Comparison of ENCODE assay signal across 9 cellular contexts in the genomic region with DNA sequence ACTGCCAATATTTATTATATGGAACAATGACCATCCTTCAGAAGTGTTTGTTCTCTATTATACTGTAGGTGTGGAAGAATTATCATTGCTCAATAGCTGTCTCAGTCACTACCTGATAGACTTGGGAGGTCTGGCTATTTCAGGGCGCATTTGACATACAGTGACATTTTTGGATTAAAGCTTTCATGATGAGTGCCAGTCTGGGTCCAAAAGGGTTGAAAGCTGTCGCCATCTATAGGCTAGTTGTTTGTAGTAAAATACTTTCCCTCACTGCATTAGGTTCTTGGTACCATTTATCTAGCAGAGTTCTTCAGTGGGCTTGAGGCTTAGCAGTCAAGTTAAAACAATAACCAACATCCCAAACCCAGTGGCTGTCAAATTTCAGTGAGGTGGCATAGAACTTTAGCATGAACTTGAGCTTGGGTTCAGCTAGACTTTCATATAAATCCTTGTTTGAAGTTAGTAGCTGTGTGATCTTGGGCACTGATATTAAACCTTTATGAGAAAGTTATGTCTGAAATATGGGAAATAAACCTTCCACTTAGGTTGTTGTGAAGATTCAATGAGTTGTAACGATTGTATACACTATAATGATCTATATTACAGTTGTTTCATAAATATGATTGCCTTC.
DNase-seq lines count a peak whose midpoint lies in the region; ATAC-seq and TF ChIP-seq lines count a peak whose summit lies in the region.
"Had no signal": no experiment of that assay in that cellular context is flagged by ENCODE, and none has a peak within 500 bp of the region (broad histone marks: within the 10 kb centered on the region; RNA-seq: fewer than 3 reads in every experiment).

No MANE protein-coding gene starts in this region.

- no peak for TF ChIP-seq EP300 in gastroesophageal sphincter (IDR thresholded peaks at IDR 0.05)

- no peaks in the 10 kb centered on the region for H3K9me3 Mint-ChIP-seq in activated CD4-positive, alpha-beta memory T cell treated with anti-CD3 and anti-CD28 coated beads for 36 hours

- no peak overlapping the region for H3K4me3 Mint-ChIP-seq in activated CD4-positive, alpha-beta memory T cell treated with anti-CD3 and anti-CD28 coated beads for 36 hours
- H3K4me3 Mint-ChIP-seq: activated naive CD8-positive, alpha-beta T cell had no signal

- no peaks in the 10 kb centered on the region for H3K27me3 ChIP-seq in gastroesophageal sphincter

- H3K27me3 Mint-ChIP-seq in activated CD4-positive, alpha-beta memory T cell treated with anti-CD3 and anti-CD28 coated beads for 36 hours, result peaks cover 21% of the 10 kb centered on the region

- peak; percentile 51 for TF ChIP-seq CTCF in AG04449 (IDR thresholded peaks at IDR 0.05; ENCODE audit: insufficient read depth, low read length, missing control alignments)
- TF ChIP-seq CTCF in GM12874 (IDR thresholded peaks at IDR 0.05; ENCODE audit: insufficient read depth, low read depth, low read length), result peak; percentile 51
- TF ChIP-seq CTCF in gastroesophageal sphincter (IDR thresholded peaks at IDR 0.05), result peak in 2 of 4 experiments; percentile 9 to 45

- H3K36me3 Mint-ChIP-seq in activated CD4-positive, alpha-beta memory T cell treated with anti-CD3 and anti-CD28 coated beads for 36 hours, result no peaks in the 10 kb centered on the region
- H3K36me3 Mint-ChIP-seq: activated naive CD8-positive, alpha-beta T cell had no signal

- no peak for TF ChIP-seq POLR2A in gastroesophageal sphincter (IDR thresholded peaks at IDR 0.05)

- no peak overlapping the region for H3K27ac ChIP-seq in gastroesophageal sphincter

- 47 to 51% methylated on average over 2 to 3 of the region's 3 CpGs for WGBS in gastroesophageal sphincter (ENCODE audit: low coverage in 1 of 2), 2 donors

- CTCF ChIA-PET in AG04449 (lab: Yijun Ruan, JAX), result interaction anchor here (0.6 to 7.8 kb wide), 38 partner anchors 10 to 963 kb away, joined by 3 to 106 read pairs (median 4); a partner anchor contains a TSS
- CTCF ChIA-PET in activated CD4-positive, alpha-beta memory T cell treated with anti-CD3 and anti-CD28 coated beads for 36 hours (lab: Charles Lee), result interaction anchor here (0.7 to 5.7 kb wide), 40 partner anchors 9 to 786 kb away, joined by 3 to 72 read pairs (median 5); a partner anchor contains a TSS

- H3K4me1 ChIP-seq in gastroesophageal sphincter, result peaks cover 0 to 5% (median 0%) of the 10 kb centered on the region in 3 donors

- H3K4me3 ChIP-seq in AG04449 (ENCODE audit: low read depth, low read length) (no peak overlapping the region), gastroesophageal sphincter (no peak overlapping the region)

- POLR2A ChIA-PET in AG04449 (lab: Yijun Ruan, JAX), result interaction anchor here (3.5 kb wide), 1 partner anchor 111 kb away, joined by 17 read pairs; a partner anchor contains a TSS
- POLR2A ChIA-PET in activated CD4-positive, alpha-beta memory T cell treated with anti-CD3 and anti-CD28 coated beads for 36 hours (lab: Charles Lee), result no interaction called here

- H3K4me1 Mint-ChIP-seq in activated CD4-positive, alpha-beta memory T cell treated with anti-CD3 and anti-CD28 coated beads for 36 hours (ENCODE audit: low read depth), result no peaks in the 10 kb centered on the region

- H3K36me3 ChIP-seq in gastroesophageal sphincter, result no peaks in the 10 kb centered on the region

- no peak overlapping the region for H3K27ac Mint-ChIP-seq in activated CD4-positive, alpha-beta memory T cell treated with anti-CD3 and anti-CD28 coated beads for 36 hours
- H3K27ac Mint-ChIP-seq: activated naive CD8-positive, alpha-beta T cell had no signal

- peaks cover 0 to 14% (median 0%) of the 10 kb centered on the region in 3 donors for H3K9me3 ChIP-seq in gastroesophageal sphincter

- DNase-seq in AG04449 (ENCODE audit: low read depth, low spot score) (no peak), kidney glomerular epithelial cell (lab: John Stamatoyannopoulos, UW) (peak; percentile 35), DMS153 treated with DMSO at 0.1 percent for 48 hours (lab: John Stamatoyannopoulos, UW; ENCODE audit: unreplicated experiment) (no peak)
- peak; percentile 15 for DNase-seq in activated CD4-positive, alpha-beta memory T cell treated with anti-CD3 and anti-CD28 coated beads for 36 hours

- intact Hi-C loops in activated CD4-positive, alpha-beta memory T cell treated with anti-CD3 and anti-CD28 coated beads for 36 hours (cut with micrococcal nuclease), result loop anchor here (1.0 to 2.0 kb wide), 3 partner anchors 79 to 306 kb away; a partner anchor contains a TSS

- ATAC-seq in HG03432 (IDR thresholded peaks at IDR 0.05; ENCODE audit: unreplicated experiment) (peak; percentile 67), GM21526 (IDR thresholded peaks at IDR 0.05; ENCODE audit: low FRiP score, unreplicated experiment) (no peak), gastroesophageal sphincter (no peak)

Comparison
In these comparisons a context has a peak if more than half of its experiments do, and no peak if none do; other contexts are left out.
1. DNase-seq: peak in activated CD4-positive, alpha-beta memory T cell treated with anti-CD3 and anti-CD28 coated beads for 36 hours (single experiment) and kidney glomerular epithelial cell (single experiment); none in AG04449 (single experiment) and DMS153 treated with DMSO at 0.1 percent for 48 hours (single experiment).